In genomic region chr3:61682671-61683408, GRCh38 we compare ENCODE assay signal across 10 cellular contexts.
A peak's percentile ranks its signal among the peaks of the same experiment; 100 is the strongest.
DNase-seq lines count a peak whose midpoint lies in the region; ATAC-seq and TF ChIP-seq lines count a peak whose summit lies in the region.
"Had no signal": no experiment of that assay in that cellular context is flagged by ENCODE, and none has a peak within 500 bp of the region (broad histone marks: within the 10 kb centered on the region; RNA-seq: fewer than 3 reads in every experiment).

No MANE protein-coding gene starts in this region.

- no peaks in the 10 kb centered on the region; the same call in none of the 2 replicates for H3F3A ChIP-seq in GM23338 (replicated peaks; ENCODE audit: low read depth)

- peaks cover 16% of the 10 kb centered on the region for H3K27me3 Mint-ChIP-seq in GM23338 (ENCODE audit: insufficient read depth, low read depth, poor library complexity)
- no peaks in the 10 kb centered on the region for H3K27me3 Mint-ChIP-seq in activated CD4-positive, alpha-beta T cell treated with anti-CD3 and anti-CD28 coated beads, Interleukin-2, amount 10 ng/mL, durations not matched to agents 7 days and 5 days
- H3K27me3 Mint-ChIP-seq: activated naive CD4-positive, alpha-beta T cell treated with anti-CD3 and anti-CD28 coated beads, Interleukin-2, amount 10 ng/mL, durations not matched to agents 7 days and 5 days; stimulated activated naive CD8-positive, alpha-beta T cell treated with anti-CD3 and anti-CD28 coated beads, Interleukin-15, Interleukin-2, amounts not matched to agents 100 ng/mL and 50 ng/mL, for 24 hours had no signal

- H3K27ac Mint-ChIP-seq in GM23338, result no peak overlapping the region
- no peak overlapping the region for H3K27ac Mint-ChIP-seq in activated CD4-positive, alpha-beta T cell treated with anti-CD3 and anti-CD28 coated beads, Interleukin-2, amount 10 ng/mL, durations not matched to agents 7 days and 5 days
- H3K27ac Mint-ChIP-seq: activated naive CD4-positive, alpha-beta T cell treated with anti-CD3 and anti-CD28 coated beads, Interleukin-2, amount 10 ng/mL, durations not matched to agents 7 days and 5 days; stimulated activated naive CD8-positive, alpha-beta T cell treated with anti-CD3 and anti-CD28 coated beads, Interleukin-15, Interleukin-2, amounts not matched to agents 100 ng/mL and 50 ng/mL, for 24 hours had no signal

- no peaks in the 10 kb centered on the region for H3K36me3 Mint-ChIP-seq in GM23338 (ENCODE audit: low read depth)
- no peaks in the 10 kb centered on the region for H3K36me3 Mint-ChIP-seq in activated CD4-positive, alpha-beta T cell treated with anti-CD3 and anti-CD28 coated beads, Interleukin-2, amount 10 ng/mL, durations not matched to agents 7 days and 5 days (ENCODE audit: low read depth)
- H3K36me3 Mint-ChIP-seq: activated naive CD4-positive, alpha-beta T cell treated with anti-CD3 and anti-CD28 coated beads, Interleukin-2, amount 10 ng/mL, durations not matched to agents 7 days and 5 days had no signal

- peaks cover 92% of the 10 kb centered on the region for H3K4me1 Mint-ChIP-seq in GM23338
- no peaks in the 10 kb centered on the region for H3K4me1 Mint-ChIP-seq in activated CD4-positive, alpha-beta T cell treated with anti-CD3 and anti-CD28 coated beads, Interleukin-2, amount 10 ng/mL, durations not matched to agents 7 days and 5 days
- H3K4me1 Mint-ChIP-seq: activated naive CD4-positive, alpha-beta T cell treated with anti-CD3 and anti-CD28 coated beads, Interleukin-2, amount 10 ng/mL, durations not matched to agents 7 days and 5 days had no signal

- H3K4me3 ChIP-seq in GM23338 (no peak overlapping the region), subcutaneous abdominal adipose tissue (ENCODE audit: low read depth in 1 of 5, low read length in 5 of 5) (no peak overlapping the region)
- H3K4me3 ChIP-seq: PC-9 had no signal

- H3K27ac ChIP-seq in GM23338 (ENCODE audit: low read depth) (0 out of 2 replicates have a peak overlapping the region, but pooled peaks have one; percentile 7), subcutaneous abdominal adipose tissue (ENCODE audit: low read depth, low read length) (peak overlapping the region; percentile 14)
- H3K27ac ChIP-seq: PC-9 had no signal

- DNase-seq in GM23338 (ENCODE audit: low spot score) (no peak), NCI-H748 treated with DMSO at 0.1 percent for 48 hours (lab: John Stamatoyannopoulos, UW) (peak; percentile 77), fibroblast of peridontal ligament (ENCODE audit: extremely low read depth) (peak; percentile 94)
- no peak for DNase-seq in activated CD4-positive, alpha-beta T cell treated with anti-CD3 and anti-CD28 coated beads, Interleukin-2, amount 10 ng/mL, durations not matched to agents 7 days and 5 days
- DNase-seq: activated naive CD4-positive, alpha-beta T cell treated with anti-CD3 and anti-CD28 coated beads, Interleukin-2, amount 10 ng/mL, durations not matched to agents 7 days and 5 days had no signal

- peak overlapping the region; percentile 48; the same call in 1 of the 2 replicates for H3K4me2 ChIP-seq in GM23338
- H3K4me2 ChIP-seq: PC-9 had no signal

- H3K4me1 ChIP-seq in GM23338 (ENCODE audit: insufficient read depth) (peaks cover 94% of the 10 kb centered on the region), subcutaneous abdominal adipose tissue (ENCODE audit: control insufficient read depth in 5 of 5, insufficient read depth in 5 of 5, low read length in 5 of 5) (peaks cover 0 to 12% (median 4%) of the 10 kb centered on the region in 5 donors)

- H3K36me3 ChIP-seq in GM23338 (ENCODE audit: insufficient read depth), result no peaks in the 10 kb centered on the region
- H3K36me3 ChIP-seq in subcutaneous abdominal adipose tissue (ENCODE audit: control insufficient read depth in 5 of 5, insufficient read depth in 5 of 5, low read length in 5 of 5), result no peaks in the 10 kb centered on the region

- no peaks in the 10 kb centered on the region for H4K20me1 ChIP-seq in GM23338 (replicated peaks; ENCODE audit: insufficient read depth)

- peaks cover 97% of the 10 kb centered on the region for H3K79me2 ChIP-seq in GM23338 (replicated peaks; ENCODE audit: insufficient read depth)

- H3K9ac ChIP-seq in subcutaneous abdominal adipose tissue (ENCODE audit: low read length in 5 of 5), result no peak overlapping the region

- H2AFZ ChIP-seq in GM23338, result no peak overlapping the region
- H2AFZ ChIP-seq: PC-9 had no signal

- no peaks in the 10 kb centered on the region for H3K9me3 ChIP-seq in subcutaneous abdominal adipose tissue (ENCODE audit: control insufficient read depth in 5 of 5, low read length in 5 of 5)

- no peaks in the 10 kb centered on the region for H3K9me3 Mint-ChIP-seq in GM23338
- H3K9me3 Mint-ChIP-seq in activated CD4-positive, alpha-beta T cell treated with anti-CD3 and anti-CD28 coated beads, Interleukin-2, amount 10 ng/mL, durations not matched to agents 7 days and 5 days, result no peaks in the 10 kb centered on the region
- H3K9me3 Mint-ChIP-seq: activated naive CD4-positive, alpha-beta T cell treated with anti-CD3 and anti-CD28 coated beads, Interleukin-2, amount 10 ng/mL, durations not matched to agents 7 days and 5 days; stimulated activated naive CD8-positive, alpha-beta T cell treated with anti-CD3 and anti-CD28 coated beads, Interleukin-15, Interleukin-2, amounts not matched to agents 100 ng/mL and 50 ng/mL, for 24 hours had no signal

- ATAC-seq in GM23338 (no peak; the same call in 2 of the 3 replicates), GM18517 (IDR thresholded peaks at IDR 0.05; ENCODE audit: unreplicated experiment) (no peak), GM18907 (IDR thresholded peaks at IDR 0.05; ENCODE audit: unreplicated experiment) (no peak)

- H3K9me2 ChIP-seq in GM23338 (ENCODE audit: insufficient read depth), result no peaks in the 10 kb centered on the region

- H3K4me3 Mint-ChIP-seq in GM23338, result no peak overlapping the region
- H3K4me3 Mint-ChIP-seq in activated CD4-positive, alpha-beta T cell treated with anti-CD3 and anti-CD28 coated beads, Interleukin-2, amount 10 ng/mL, durations not matched to agents 7 days and 5 days, result no peak overlapping the region
- H3K4me3 Mint-ChIP-seq: activated naive CD4-positive, alpha-beta T cell treated with anti-CD3 and anti-CD28 coated beads, Interleukin-2, amount 10 ng/mL, durations not matched to agents 7 days and 5 days; stimulated activated naive CD8-positive, alpha-beta T cell treated with anti-CD3 and anti-CD28 coated beads, Interleukin-15, Interleukin-2, amounts not matched to agents 100 ng/mL and 50 ng/mL, for 24 hours had no signal

- no peak for TF ChIP-seq CTCF in GM23338 (conservative IDR thresholded peaks at IDR 0.05; ENCODE audit: low read depth in 2 of 2)

- no peaks in the 10 kb centered on the region for H3K27me3 ChIP-seq in GM23338 (ENCODE audit: insufficient read depth)
- H3K27me3 ChIP-seq in subcutaneous abdominal adipose tissue (ENCODE audit: control insufficient read depth in 5 of 5, insufficient read depth in 4 of 5, low read length in 5 of 5), result no peaks in the 10 kb centered on the region

- POLR2A ChIA-PET in activated CD4-positive, alpha-beta T cell treated with anti-CD3 and anti-CD28 coated beads, Interleukin-2, amount 10 ng/mL, durations not matched to agents 7 days and 5 days (lab: Charles Lee), result no interaction called here

- CTCF ChIA-PET in activated CD4-positive, alpha-beta T cell treated with anti-CD3 and anti-CD28 coated beads, Interleukin-2, amount 10 ng/mL, durations not matched to agents 7 days and 5 days (lab: Charles Lee), result no interaction called here

Comparison
In these comparisons a context has a peak if more than half of its experiments do, and no peak if none do; other contexts are left out.
1. DNase-seq: peak in NCI-H748 treated with DMSO at 0.1 percent for 48 hours (single experiment) and fibroblast of peridontal ligament (single experiment); none in GM23338 (single experiment) and activated CD4-positive, alpha-beta T cell treated with anti-CD3 and anti-CD28 coated beads, Interleukin-2, amount 10 ng/mL, durations not matched to agents 7 days and 5 days (single experiment).